In genomic region chr9:116737137-116737546, GRCh38 we compare ENCODE assay signal across 8 cellular contexts. TPM values are rescaled to one million over a fixed set of nuclear protein-coding genes. Genes with fewer than 3 reads are reported as not detected.
DNase-seq lines count a peak whose midpoint lies in the region; ATAC-seq and TF ChIP-seq lines count a peak whose summit lies in the region.

No MANE protein-coding gene starts in this region.

- no peak overlapping the region for H3K27ac ChIP-seq in Panc1 (ENCODE audit: low read length)
- H3K27ac ChIP-seq in osteoblast (ENCODE audit: low read depth, low read length), result no peak overlapping the region

- no peaks in the 10 kb centered on the region for H3K36me3 ChIP-seq in Panc1 (ENCODE audit: control insufficient read depth, insufficient read depth, low read length)
- no peaks in the 10 kb centered on the region for H3K36me3 ChIP-seq in osteoblast (ENCODE audit: insufficient read depth, low read length)

- H4K20me1 ChIP-seq in osteoblast (ENCODE audit: insufficient read depth, low read length), result no peaks in the 10 kb centered on the region

- BruUV-seq in Panc1 (replicated peaks; lab: Mats Ljungman, UMichigan), result no TSS peak

- TF ChIP-seq CTCF in Panc1 (IDR thresholded peaks at IDR 0.05) (peak; percentile 90), osteoblast (IDR thresholded peaks at IDR 0.05; ENCODE audit: extremely low read depth, low read depth, low read length) (peak; percentile 87)

- ATAC-seq in GM21367 (IDR thresholded peaks at IDR 0.05; ENCODE audit: unreplicated experiment) (peak; percentile 71), Panc1 (peak; percentile 94)
- ATAC-seq in activated T-cell treated with anti-CD3 and anti-CD28 coated beads, Interleukin-2, amount 50 U/mL, for 72 hours (replicated peaks in 1 of 2), result peak in 1 of 2 donors; percentile 54

- H2AFZ ChIP-seq in osteoblast (ENCODE audit: low read length), result no peak overlapping the region

- H3K4me1 ChIP-seq in Panc1 (ENCODE audit: control insufficient read depth, insufficient read depth, low read length), result no peaks in the 10 kb centered on the region
- no peaks in the 10 kb centered on the region for H3K4me1 ChIP-seq in osteoblast (ENCODE audit: insufficient read depth, low read length)

- H3K27me3 ChIP-seq in Panc1 (ENCODE audit: control insufficient read depth, insufficient read depth, low read length) (no peaks in the 10 kb centered on the region), osteoblast (ENCODE audit: insufficient read depth, low read length) (peaks cover 2% of the 10 kb centered on the region)

- in situ Hi-C loops in Panc1 (cut with HindIII; ENCODE audit: low pct_unique_long_range_greater_than_20kb, low sequenced_read_pairs), result no loop called here

- no peaks in the 10 kb centered on the region for H3K79me2 ChIP-seq in osteoblast (ENCODE audit: insufficient read depth, low read length)

- peaks cover 0 to 1% of the 10 kb centered on the region in 2 donors for H3K9me3 Mint-ChIP-seq in activated T-cell treated with anti-CD3 and anti-CD28 coated beads, Interleukin-2, amount 50 U/mL, for 72 hours

- POLR2A ChIA-PET in Panc1 (lab: Charles Lee), result no interaction called here

- peak overlapping the region; percentile 70 for H3K4me2 ChIP-seq in osteoblast (ENCODE audit: insufficient read depth, low read length)

- H3K27me3 Mint-ChIP-seq in activated T-cell treated with anti-CD3 and anti-CD28 coated beads, Interleukin-2, amount 50 U/mL, for 72 hours (ENCODE audit: low read depth), result peaks cover 26% of the 10 kb centered on the region

- H3K4me3 ChIP-seq in Panc1 (ENCODE audit: low read depth in 2 of 2, low read length in 2 of 2) (no peak overlapping the region), osteoblast (ENCODE audit: insufficient read depth, low read length) (peak overlapping the region; percentile 45)

- H3K9me3 ChIP-seq in Panc1 (ENCODE audit: control insufficient read depth, insufficient read depth, low read depth, low read length) (no peaks in the 10 kb centered on the region), osteoblast (ENCODE audit: low read depth, low read length) (no peaks in the 10 kb centered on the region)

- no peak overlapping the region for H3K4me3 Mint-ChIP-seq in activated T-cell treated with anti-CD3 and anti-CD28 coated beads, Interleukin-2, amount 50 U/mL, for 72 hours

- no peaks in the 10 kb centered on the region for H3K4me1 Mint-ChIP-seq in activated T-cell treated with anti-CD3 and anti-CD28 coated beads, Interleukin-2, amount 50 U/mL, for 72 hours (ENCODE audit: low read depth)

- no peaks in the 10 kb centered on the region for H3K36me3 Mint-ChIP-seq in activated T-cell treated with anti-CD3 and anti-CD28 coated beads, Interleukin-2, amount 50 U/mL, for 72 hours (ENCODE audit: insufficient read depth in 2 of 2)

- H3K27ac Mint-ChIP-seq in activated T-cell treated with anti-CD3 and anti-CD28 coated beads, Interleukin-2, amount 50 U/mL, for 72 hours, result no peak overlapping the region

- CTCF ChIA-PET in Panc1 (lab: Charles Lee), result interaction anchor here (0.6 to 2.0 kb wide), 5 partner anchors 12 to 421 kb away, joined by 3 to 15 read pairs (median 4); no protein-coding TSS in a partner anchor

- DNase-seq in COLO668 (lab: John Stamatoyannopoulos, UW; ENCODE audit: unreplicated experiment) (peak; percentile 86), Kasumi-1 (lab: John Stamatoyannopoulos, UW) (peak; percentile 62 to 64), Panc1 (ENCODE audit: low read depth, low spot score) (peak; percentile 33), foreskin melanocyte (peak; percentile 69), osteoblast (ENCODE audit: insufficient read length, low spot score, missing footprints) (peak; percentile 94), ureter (ENCODE audit: low spot score) (peak; percentile 82)
- DNase-seq in activated T-cell treated with anti-CD3 and anti-CD28 coated beads, Interleukin-2, amount 50 U/mL, for 72 hours, result peak; percentile 58 to 73

- intact Hi-C loops in Panc1 (cut with micrococcal nuclease; ENCODE audit: unreplicated experiment), result loop anchor here (1.0 kb wide), 1 partner anchor 123 kb away; no protein-coding TSS in a partner anchor

RNA-seq across cellular contexts. Expression of gene TRIM32, which starts 50.0 kb away (rescaled TPM):
- 20.2 TPM for total RNA-seq in Panc1 (2021; ENCODE audit: unreplicated experiment)
- 7.4 TPM for polyA plus RNA-seq in Panc1 (2012; ENCODE audit: insufficient read length)
- 10 to 100 TPM; 12.6 to 13.6 TPM for total RNA-seq in activated T-cell treated with anti-CD3 and anti-CD28 coated beads, Interleukin-2, amount 50 U/mL, for 72 hours
- total RNA-seq in osteoblast, result 30.4 and 34.7 TPM in 2 replicates
- 30.6 TPM for total RNA-seq in ureter

Comparison
In these comparisons a context has a peak if more than half of its experiments do, and no peak if none do; other contexts are left out.
1. DNase-seq: peak in every context shown above with its lines; median percentile 94 in osteoblast; 86 in COLO668; 82 in ureter; 69 in foreskin melanocyte; 66 in activated T-cell treated with anti-CD3 and anti-CD28 coated beads, Interleukin-2, amount 50 U/mL, for 72 hours; 63 in Kasumi-1; 33 in Panc1.